20 cellular contexts compared by ENCODE assay signal in genomic region chr22:47781024-47781423, GRCh38.
"Had no signal": no experiment of that assay in that cellular context is flagged by ENCODE, and none has a peak within 500 bp of the region (broad histone marks: within the 10 kb centered on the region; RNA-seq: fewer than 3 reads in every experiment).

No MANE protein-coding gene starts in this region.

- H3K36me3 ChIP-seq: esophagus squamous epithelium, left lung, lower lobe of right lung, stomach, thyroid gland, upper lobe of left lung, uterus had no signal

- H3K4me3 ChIP-seq: esophagus squamous epithelium, hepatocyte, left lung, lower lobe of right lung, psoas muscle, skin epidermis, stomach, thyroid gland, upper lobe of left lung, uterus had no signal

- ATAC-seq: effector memory CD8-positive, alpha-beta T cell; left lung; lower lobe of right lung; psoas muscle; sciatic nerve had no signal

- H3K4me1 ChIP-seq: left lung, lower lobe of right lung, parathyroid adenoma, psoas muscle, stomach, thyroid gland, upper lobe of left lung, uterus had no signal

- H3K9me3 ChIP-seq: lower lobe of right lung, psoas muscle, thyroid gland, uterus had no signal

- H3K27me3 ChIP-seq: hepatocyte, thyroid gland, upper lobe of left lung, uterus had no signal

- H3K27ac ChIP-seq: epithelial cell of prostate, esophagus squamous epithelium, hepatocyte, left lung, lower lobe of right lung, parathyroid adenoma, psoas muscle, skin epidermis, stomach, thyroid gland, upper lobe of left lung, uterus had no signal

- DNase-seq: central memory CD4-positive, alpha-beta T cell; effector memory CD8-positive, alpha-beta T cell; esophagus squamous epithelium; foreskin fibroblast; left lung; lower lobe of right lung; midbrain; naive B cell; psoas muscle; stimulated activated naive CD4-positive, alpha-beta T cell; stomach; substantia nigra; thyroid gland; upper lobe of left lung; uterus had no signal
